ENCODE assay signal across 20 cellular contexts in the genomic region with DNA sequence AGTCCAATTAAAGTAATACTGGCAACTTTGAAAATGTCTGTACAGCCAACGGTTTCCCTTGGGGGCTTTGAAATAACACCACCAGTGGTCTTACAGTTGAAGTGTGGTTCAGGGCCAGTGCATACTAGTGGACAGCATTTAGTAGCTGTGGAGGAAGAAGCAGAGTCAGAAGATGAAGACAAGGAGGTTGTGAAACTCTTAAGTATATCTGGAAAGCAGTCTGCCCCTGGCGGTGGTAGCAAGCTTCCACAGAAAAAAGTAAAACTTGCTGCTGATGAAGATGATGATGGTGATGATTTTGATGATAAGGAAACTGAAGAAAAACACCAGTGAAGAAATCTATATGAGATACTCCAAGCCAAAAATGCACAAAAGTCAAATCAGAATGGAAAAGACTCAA.
"Had no signal": no experiment of that assay in that cellular context is flagged by ENCODE, and none has a peak within 500 bp of the region (broad histone marks: within the 10 kb centered on the region; RNA-seq: fewer than 3 reads in every experiment).

No MANE protein-coding gene starts in this region.

- H3K79me2 ChIP-seq: parathyroid adenoma had no signal

- FAIRE-seq: TTC549 had no signal

- H3K36me3 ChIP-seq: esophagus muscularis mucosa, left ventricle myocardium inferior, neutrophil had no signal

- H3K27ac Mint-ChIP-seq: activated B cell treated with CpG ODN at 0.5 μM for 24 hours; activated CD4-positive, alpha-beta T cell treated with anti-CD3 and anti-CD28 coated beads, Interleukin-2, amount 10 ng/mL, durations not matched to agents 24 days and 14 days; activated CD8-positive, alpha-beta T cell treated with anti-CD3 and anti-CD28 coated beads, Interleukin-2, amount 10 ng/mL, durations not matched to agents 7 days and 5 days; activated naive CD4-positive, alpha-beta T cell treated with anti-CD3 and anti-CD28 coated beads, Interleukin-2, amount 50 U/mL, for 72 hours; activated T-cell treated with anti-CD3 and anti-CD28 coated beads, Interleukin-2, amount 50 U/mL, for 72 hours; memory B cell; naive thymus-derived CD4-positive, alpha-beta T cell; stimulated activated memory B cell treated with anti-CD40 and anti-IgM and Interleukin-4, amounts not matched to agents 10 μg/mL and 1 μg/mL and 100 μg/mL, for 72 hours had no signal

- H3K9me3 ChIP-seq: mucosa of descending colon, neutrophil had no signal

- DNase-seq: activated B cell treated with CpG ODN at 0.5 μM for 24 hours; activated CD4-positive, alpha-beta T cell treated with anti-CD3 and anti-CD28 coated beads, Interleukin-2, amount 10 ng/mL, durations not matched to agents 24 days and 14 days; activated CD8-positive, alpha-beta memory T cell treated with anti-CD3 and anti-CD28 coated beads, Interleukin-2, amount 50 U/mL, for 4 hours; activated CD8-positive, alpha-beta T cell treated with anti-CD3 and anti-CD28 coated beads, Interleukin-2, amount 10 ng/mL, durations not matched to agents 7 days and 5 days; activated gamma-delta T cell; activated T-cell treated with anti-CD3 and anti-CD28 coated beads, Interleukin-2, amount 50 U/mL, for 72 hours; caudate nucleus; left ventricle myocardium inferior; mucosa of descending colon; naive thymus-derived CD4-positive, alpha-beta T cell; stimulated activated CD4-positive, alpha-beta T cell treated with anti-CD3 and anti-CD28 coated beads, Interleukin-12 subunit alpha, Interleukin-12 subunit beta, amount 100 ng/mL, for 4 hours; stimulated activated CD4-positive, alpha-beta T cell treated with anti-CD3 and anti-CD28 coated beads, Interleukin-2, amount 100 ng/mL, for 24 hours had no signal

- H3K4me3 ChIP-seq: coronary artery, esophagus muscularis mucosa, left ventricle myocardium inferior, mucosa of descending colon had no signal

- ATAC-seq: activated CD8-positive, alpha-beta T cell treated with anti-CD3 and anti-CD28 coated beads, Interleukin-2, amount 10 ng/mL, durations not matched to agents 7 days and 5 days; activated naive CD4-positive, alpha-beta T cell treated with anti-CD3 and anti-CD28 coated beads, Interleukin-2, amount 50 U/mL, for 72 hours; activated T-cell treated with anti-CD3 and anti-CD28 coated beads, Interleukin-2, amount 50 U/mL, for 72 hours; mucosa of descending colon; naive thymus-derived CD4-positive, alpha-beta T cell; stimulated activated memory B cell treated with anti-CD40 and anti-IgM and Interleukin-4, amounts not matched to agents 10 μg/mL and 1 μg/mL and 100 μg/mL, for 72 hours had no signal

- H3K4me3 Mint-ChIP-seq: activated B cell treated with CpG ODN at 0.5 μM for 24 hours; activated CD4-positive, alpha-beta T cell treated with anti-CD3 and anti-CD28 coated beads, Interleukin-2, amount 10 ng/mL, durations not matched to agents 24 days and 14 days; activated CD8-positive, alpha-beta T cell treated with anti-CD3 and anti-CD28 coated beads, Interleukin-2, amount 10 ng/mL, durations not matched to agents 7 days and 5 days; activated T-cell treated with anti-CD3 and anti-CD28 coated beads, Interleukin-2, amount 50 U/mL, for 72 hours; memory B cell; naive thymus-derived CD4-positive, alpha-beta T cell; stimulated activated memory B cell treated with anti-CD40 and anti-IgM and Interleukin-4, amounts not matched to agents 10 μg/mL and 1 μg/mL and 100 μg/mL, for 72 hours had no signal

- H3K4me1 ChIP-seq: esophagus muscularis mucosa, left ventricle myocardium inferior, parathyroid adenoma had no signal

- H3K9ac ChIP-seq: parathyroid adenoma had no signal

- H3K36me3 Mint-ChIP-seq: activated naive CD4-positive, alpha-beta T cell treated with anti-CD3 and anti-CD28 coated beads, Interleukin-2, amount 50 U/mL, for 72 hours; stimulated activated memory B cell treated with anti-CD40 and anti-IgM and Interleukin-4, amounts not matched to agents 10 μg/mL and 1 μg/mL and 100 μg/mL, for 72 hours had no signal

- H2AFZ ChIP-seq: parathyroid adenoma had no signal

- H3K27me3 ChIP-seq: esophagus muscularis mucosa, neutrophil had no signal

- H3K27ac ChIP-seq: coronary artery, esophagus muscularis mucosa, left ventricle myocardium inferior, neutrophil, parathyroid adenoma had no signal

- H3K4me1 Mint-ChIP-seq: activated B cell treated with CpG ODN at 0.5 μM for 24 hours; activated CD4-positive, alpha-beta T cell treated with anti-CD3 and anti-CD28 coated beads, Interleukin-2, amount 10 ng/mL, durations not matched to agents 24 days and 14 days; memory B cell; stimulated activated memory B cell treated with anti-CD40 and anti-IgM and Interleukin-4, amounts not matched to agents 10 μg/mL and 1 μg/mL and 100 μg/mL, for 72 hours had no signal
